24 cellular contexts compared by ENCODE assay signal in genomic region chr6:113450061-113450465, GRCh38.
A peak's percentile ranks its signal among the peaks of the same experiment; 100 is the strongest.
DNase-seq lines count a peak whose midpoint lies in the region; ATAC-seq, FAIRE-seq and TF ChIP-seq lines count a peak whose summit lies in the region.
"Had no signal": no experiment of that assay in that cellular context is flagged by ENCODE, and none has a peak within 500 bp of the region (broad histone marks: within the 10 kb centered on the region; RNA-seq: fewer than 3 reads in every experiment).

No MANE protein-coding gene starts in this region.

- no peak overlapping the region for H3K4me3 ChIP-seq in bronchial epithelial cell (ENCODE audit: low read depth, low read length)
- no peak overlapping the region for H3K4me3 ChIP-seq in hepatocyte
- H3K4me3 ChIP-seq in skeletal muscle satellite cell (ENCODE audit: low read length): no peak overlapping the region
- no peak overlapping the region for H3K4me3 ChIP-seq in left ventricle myocardium inferior
- no peak overlapping the region for H3K4me3 ChIP-seq in effector memory CD4-positive, alpha-beta T cell (ENCODE audit: insufficient read depth, low read depth, low read length, poor library complexity, severe bottlenecking)

- H3K4me1 ChIP-seq in hepatocyte (ENCODE audit: insufficient read depth) (peaks cover 10% of the 10 kb centered on the region), skeletal muscle satellite cell (ENCODE audit: control insufficient read depth, insufficient read depth, low read length) (peaks cover 41% of the 10 kb centered on the region), left ventricle myocardium inferior (no peaks in the 10 kb centered on the region)
- H3K4me1 ChIP-seq in effector memory CD4-positive, alpha-beta T cell (ENCODE audit: control insufficient read depth, insufficient read depth, low read length, poor library complexity, severe bottlenecking): no peaks in the 10 kb centered on the region

- POLR2A ChIA-PET in activated CD8-positive, alpha-beta T cell treated with anti-CD3 and anti-CD28 coated beads, Interleukin-2, amount 10 ng/mL, durations not matched to agents 7 days and 5 days (lab: Charles Lee): no interaction called here

- no peak for ATAC-seq in activated CD8-positive, alpha-beta T cell treated with anti-CD3 and anti-CD28 coated beads, Interleukin-2, amount 10 ng/mL, durations not matched to agents 7 days and 5 days

- peak; percentile 53 for DNase-seq in HCEC 1CT
- peak; percentile 67 for DNase-seq in bronchial epithelial cell (ENCODE audit: low read depth)
- DNase-seq in hepatocyte (ENCODE audit: low spot score): no peak
- DNase-seq in activated CD8-positive, alpha-beta T cell treated with anti-CD3 and anti-CD28 coated beads, Interleukin-2, amount 10 ng/mL, durations not matched to agents 7 days and 5 days: no peak
- no peak for DNase-seq in stimulated activated CD4-positive, alpha-beta T cell treated with anti-CD3 and anti-CD28 coated beads, Interleukin-2, amount 100 ng/mL, for 48 hours
- DNase-seq in left ventricle myocardium inferior: no peak
- DNase-seq in effector memory CD4-positive, alpha-beta T cell: no peak
- DNase-seq: activated CD4-positive, alpha-beta T cell treated with anti-CD3 and anti-CD28 coated beads, Interleukin-2, amount 50 U/mL, for 4 hours; activated naive CD4-positive, alpha-beta T cell; anterior cingulate cortex; CD4-positive, alpha-beta memory T cell; DND-41; head of caudate nucleus; immature natural killer cell; KBM-7; NCI-H2029 treated with DMSO at 0.1 percent for 48 hours; NCI-H510A; retina; stimulated activated naive CD4-positive, alpha-beta T cell treated with Interleukin-2 at 50 U/mL for 16 hours had no signal

- H3K4me1 Mint-ChIP-seq in activated CD8-positive, alpha-beta T cell treated with anti-CD3 and anti-CD28 coated beads, Interleukin-2, amount 10 ng/mL, durations not matched to agents 7 days and 5 days (ENCODE audit: low read depth): no peaks in the 10 kb centered on the region
- H3K4me1 Mint-ChIP-seq: immature natural killer cell, memory B cell had no signal

- no peaks in the 10 kb centered on the region for H3K27me3 ChIP-seq in bronchial epithelial cell (ENCODE audit: control insufficient read depth, insufficient read depth, low read length)
- no peaks in the 10 kb centered on the region for H3K27me3 ChIP-seq in hepatocyte
- H3K27me3 ChIP-seq in skeletal muscle satellite cell (ENCODE audit: control insufficient read depth, insufficient read depth, low read length): no peaks in the 10 kb centered on the region
- no peaks in the 10 kb centered on the region for H3K27me3 ChIP-seq in left ventricle myocardium inferior (ENCODE audit: low read depth)
- no peaks in the 10 kb centered on the region for H3K27me3 ChIP-seq in effector memory CD4-positive, alpha-beta T cell (replicated peaks; ENCODE audit: control insufficient read depth, insufficient read depth, low read length, poor library complexity, severe bottlenecking)

- H3K9me3 ChIP-seq in hepatocyte (ENCODE audit: low read depth) (no peaks in the 10 kb centered on the region), skeletal muscle satellite cell (replicated peaks; ENCODE audit: low read length) (no peaks in the 10 kb centered on the region), left ventricle myocardium inferior (replicated peaks) (no peaks in the 10 kb centered on the region)
- H3K9me3 ChIP-seq in effector memory CD4-positive, alpha-beta T cell (ENCODE audit: control insufficient read depth, low read length): no peaks in the 10 kb centered on the region

- no peak overlapping the region for H2AFZ ChIP-seq in hepatocyte

- H3K36me3 ChIP-seq in bronchial epithelial cell (ENCODE audit: control insufficient read depth, insufficient read depth, low read length) (no peaks in the 10 kb centered on the region), hepatocyte (replicated peaks; ENCODE audit: insufficient read depth, low read depth) (no peaks in the 10 kb centered on the region), skeletal muscle satellite cell (ENCODE audit: insufficient read depth, low read length) (no peaks in the 10 kb centered on the region), left ventricle myocardium inferior (no peaks in the 10 kb centered on the region)
- H3K36me3 ChIP-seq in effector memory CD4-positive, alpha-beta T cell (ENCODE audit: control insufficient read depth, insufficient read depth, low read length): no peaks in the 10 kb centered on the region

- intact Hi-C loops in left ventricle myocardium inferior (cut with micrococcal nuclease): no loop called here

- H3K27me3 Mint-ChIP-seq in activated CD8-positive, alpha-beta T cell treated with anti-CD3 and anti-CD28 coated beads, Interleukin-2, amount 10 ng/mL, durations not matched to agents 7 days and 5 days (ENCODE audit: low read depth): no peaks in the 10 kb centered on the region
- H3K27me3 Mint-ChIP-seq: CD4-positive, alpha-beta memory T cell; memory B cell; type B pancreatic cell had no signal

- H3K27ac ChIP-seq in hepatocyte (peak overlapping the region; percentile 24), left ventricle myocardium inferior (replicated peaks) (no peak overlapping the region)
- H3K27ac ChIP-seq in effector memory CD4-positive, alpha-beta T cell (ENCODE audit: insufficient read depth, low read length, poor library complexity, severe bottlenecking): no peak overlapping the region
- H3K27ac ChIP-seq: VCaP had no signal

- H4K20me1 ChIP-seq in hepatocyte (ENCODE audit: insufficient read depth, poor library complexity, severe bottlenecking): no peaks in the 10 kb centered on the region

- no peak for FAIRE-seq in bronchial epithelial cell (lab: Jason Lieb, UNC)
- FAIRE-seq: colon had no signal

- H3K9me3 Mint-ChIP-seq in activated CD8-positive, alpha-beta T cell treated with anti-CD3 and anti-CD28 coated beads, Interleukin-2, amount 10 ng/mL, durations not matched to agents 7 days and 5 days (ENCODE audit: insufficient read depth): no peaks in the 10 kb centered on the region
- H3K9me3 Mint-ChIP-seq: memory B cell, type B pancreatic cell had no signal

- TF ChIP-seq CTCF in bronchial epithelial cell (IDR thresholded peaks at IDR 0.05; ENCODE audit: insufficient read depth, low read length, severe bottlenecking) (no peak), hepatocyte (IDR thresholded peaks at IDR 0.05; ENCODE audit: poor library complexity) (no peak), left ventricle myocardium inferior (IDR thresholded peaks at IDR 0.05; ENCODE audit: borderline replicate concordance) (no peak)

- CTCF ChIA-PET in activated CD8-positive, alpha-beta T cell treated with anti-CD3 and anti-CD28 coated beads, Interleukin-2, amount 10 ng/mL, durations not matched to agents 7 days and 5 days (lab: Charles Lee): no interaction called here

- no peaks in the 10 kb centered on the region for H3K79me2 ChIP-seq in hepatocyte

- 65% methylated on average over 1 of the region's 1 CpG for WGBS in hepatocyte (ENCODE audit: low lambda C conversion rate, missing lambda C conversion rate)

- no peak overlapping the region for H3K27ac Mint-ChIP-seq in activated CD8-positive, alpha-beta T cell treated with anti-CD3 and anti-CD28 coated beads, Interleukin-2, amount 10 ng/mL, durations not matched to agents 7 days and 5 days
- H3K27ac Mint-ChIP-seq: CD4-positive, alpha-beta memory T cell; immature natural killer cell; memory B cell; type B pancreatic cell had no signal

- H3K4me2 ChIP-seq in hepatocyte: no peak overlapping the region
- H3K4me2 ChIP-seq in skeletal muscle satellite cell (ENCODE audit: low read length): peak overlapping the region; percentile 19

- no peaks in the 10 kb centered on the region for H3K9me2 ChIP-seq in hepatocyte (replicated peaks; ENCODE audit: insufficient read depth)

- no peaks in the 10 kb centered on the region for H3K36me3 Mint-ChIP-seq in activated CD8-positive, alpha-beta T cell treated with anti-CD3 and anti-CD28 coated beads, Interleukin-2, amount 10 ng/mL, durations not matched to agents 7 days and 5 days (ENCODE audit: low read depth)
- H3K36me3 Mint-ChIP-seq: CD4-positive, alpha-beta memory T cell; immature natural killer cell; memory B cell; type B pancreatic cell had no signal

- H3K9ac ChIP-seq in skeletal muscle satellite cell (ENCODE audit: low read depth, low read length): peak overlapping the region; percentile 29

- H3K4me3 Mint-ChIP-seq in activated CD8-positive, alpha-beta T cell treated with anti-CD3 and anti-CD28 coated beads, Interleukin-2, amount 10 ng/mL, durations not matched to agents 7 days and 5 days: no peak overlapping the region
- H3K4me3 Mint-ChIP-seq: CD4-positive, alpha-beta memory T cell; immature natural killer cell; memory B cell; type B pancreatic cell had no signal

Comparison
In these comparisons a context has a peak if more than half of its experiments do, and no peak if none do; other contexts are left out.
1. DNase-seq: peak in HCEC 1CT (single experiment) and bronchial epithelial cell (single experiment); none in hepatocyte (single experiment), activated CD8-positive, alpha-beta T cell treated with anti-CD3 and anti-CD28 coated beads, Interleukin-2, amount 10 ng/mL, durations not matched to agents 7 days and 5 days (single experiment), stimulated activated CD4-positive, alpha-beta T cell treated with anti-CD3 and anti-CD28 coated beads, Interleukin-2, amount 100 ng/mL, for 48 hours (0 of 2), left ventricle myocardium inferior (single experiment) and effector memory CD4-positive, alpha-beta T cell (0 of 3).